20 cellular contexts compared by ENCODE assay signal in the genomic region with DNA sequence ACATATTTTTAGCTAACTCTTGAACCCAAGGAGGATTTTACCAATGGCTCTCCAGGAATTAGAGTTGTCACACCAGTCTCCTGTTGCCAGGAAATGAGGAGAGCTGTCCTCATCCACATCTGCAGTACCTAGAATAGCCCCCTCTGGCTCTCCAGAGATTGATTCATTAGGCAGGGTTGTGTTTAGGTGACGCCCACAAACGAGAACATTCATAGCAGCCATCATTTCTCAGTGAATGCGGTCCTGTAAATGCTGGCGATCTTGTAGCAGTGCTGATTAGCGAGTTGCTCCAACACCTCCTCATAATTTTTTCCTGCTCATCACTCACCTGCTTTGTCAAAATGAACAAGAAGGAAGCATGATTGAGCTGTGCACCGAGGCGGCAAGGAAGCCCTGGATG. TPM values are rescaled to one million over a fixed set of nuclear protein-coding genes. Genes with fewer than 3 reads are reported as not detected.
DNase-seq lines count a peak whose midpoint lies in the region; ATAC-seq and TF ChIP-seq lines count a peak whose summit lies in the region.
"Had no signal": no experiment of that assay in that cellular context is flagged by ENCODE, and none has a peak within 500 bp of the region (broad histone marks: within the 10 kb centered on the region; RNA-seq: fewer than 3 reads in every experiment).

No MANE protein-coding gene starts in this region.

- no peak overlapping the region for H3K4me3 ChIP-seq in aorta (ENCODE audit: low read length in 2 of 2)
- H3K4me3 ChIP-seq: dorsolateral prefrontal cortex, heart left ventricle, right atrium auricular region, upper lobe of right lung had no signal

- H3K36me3 ChIP-seq in aorta (ENCODE audit: control insufficient read depth in 1 of 2, insufficient read depth in 2 of 2, low read length in 1 of 2) = no peaks in the 10 kb centered on the region
- H3K36me3 ChIP-seq: heart left ventricle, neutrophil, right atrium auricular region, upper lobe of right lung had no signal

- H3K9me3 ChIP-seq in aorta (ENCODE audit: control insufficient read depth, low read length) = no peaks in the 10 kb centered on the region
- H3K9me3 ChIP-seq: heart left ventricle, neutrophil, right atrium auricular region, upper lobe of right lung had no signal

- WGBS in aorta, 2 donors = 21 to 24% methylated on average over 7 of the region's 7 CpGs

- CTCF ChIA-PET in WTC11 (lab: Charles Lee) = interaction anchor here (0.6 to 3.7 kb wide), 8 partner anchors 19 to 213 kb away, joined by 3 to 29 read pairs (median 4); no protein-coding TSS in a partner anchor

- peak overlapping the region; percentile 43 for H3K4me3 Mint-ChIP-seq in WTC11

- H3K27me3 ChIP-seq in aorta (ENCODE audit: control insufficient read depth in 1 of 2, insufficient read depth in 2 of 2, low read length in 1 of 2) = no peaks in the 10 kb centered on the region
- H3K27me3 ChIP-seq: dorsolateral prefrontal cortex, right atrium auricular region, upper lobe of right lung had no signal

- peaks cover 46% of the 10 kb centered on the region for H3K4me1 Mint-ChIP-seq in WTC11

- H3K27me3 Mint-ChIP-seq in WTC11 (ENCODE audit: low read depth) = no peaks in the 10 kb centered on the region

- DNase-seq in NCI-H82 (lab: John Stamatoyannopoulos, UW) (peak; percentile 70), NCI-H82 treated with DMSO at 0.1 percent for 48 hours (lab: John Stamatoyannopoulos, UW; ENCODE audit: unreplicated experiment) (no peak), WTC11 (ENCODE audit: low spot score) (no peak), left kidney (ENCODE audit: low read depth, low spot score) (peak; percentile 47), aorta (no peak), T-helper 9 cell (no peak), GM10266 (ENCODE audit: extremely low spot score) (no peak), SKM-1 (lab: John Stamatoyannopoulos, UW; ENCODE audit: unreplicated experiment) (no peak)
- DNase-seq: activated CD4-positive, alpha-beta T cell treated with anti-CD3 and anti-CD28 coated beads, Interleukin-2, amount 50 U/mL, for 1 hour; dorsolateral prefrontal cortex; heart left ventricle; NK-92 treated with Interleukin-12 subunit alpha and Interleukin-12 subunit beta, amount 100 ng/mL, for 24 hours; RPMI8226; stimulated activated naive CD4-positive, alpha-beta T cell treated with Interleukin-2 at 50 U/mL for 16 hours; upper lobe of right lung had no signal

- H3K9me3 Mint-ChIP-seq in WTC11 = no peaks in the 10 kb centered on the region
- H3K9me3 Mint-ChIP-seq: activated naive CD4-positive, alpha-beta T cell treated with anti-CD3 and anti-CD28 coated beads, Interleukin-2, amount 50 U/mL, for 72 hours had no signal

- no peaks in the 10 kb centered on the region for H3K36me3 Mint-ChIP-seq in WTC11
- H3K36me3 Mint-ChIP-seq: activated naive CD4-positive, alpha-beta T cell treated with anti-CD3 and anti-CD28 coated beads, Interleukin-2, amount 50 U/mL, for 72 hours had no signal

- TF ChIP-seq CTCF in WTC11 (IDR thresholded peaks at IDR 0.05) (no peak), GM10266 (IDR thresholded peaks at IDR 0.05; ENCODE audit: control insufficient read depth, insufficient read depth, low read depth, missing control alignments) (no peak)

- POLR2A ChIA-PET in WTC11 (lab: Charles Lee) = interaction anchor here (0.6 to 1.2 kb wide), 3 partner anchors 19 to 41 kb away, joined by 3 to 4 read pairs (median 3); no protein-coding TSS in a partner anchor

- 0 out of 2 replicates have a peak overlapping the region, but pooled peaks have one; percentile 9 for H3K27ac Mint-ChIP-seq in WTC11
- H3K27ac Mint-ChIP-seq: activated naive CD4-positive, alpha-beta T cell treated with anti-CD3 and anti-CD28 coated beads, Interleukin-2, amount 50 U/mL, for 72 hours had no signal

- ATAC-seq in WTC11 (peak; percentile 46), aorta (ENCODE audit: low FRiP score) (no peak)
- ATAC-seq: activated naive CD4-positive, alpha-beta T cell treated with anti-CD3 and anti-CD28 coated beads, Interleukin-2, amount 50 U/mL, for 72 hours; esophagus mucosa; upper lobe of right lung had no signal

- H3K4me1 ChIP-seq in aorta (ENCODE audit: control insufficient read depth in 1 of 2, insufficient read depth in 2 of 2, low read length in 2 of 2) = peaks cover 3 to 4% of the 10 kb centered on the region in 2 donors
- H3K4me1 ChIP-seq: right atrium auricular region had no signal

- peak overlapping the region; percentile 49 to 74 for H3K27ac ChIP-seq in aorta (ENCODE audit: low read depth in 1 of 2, low read length in 2 of 2)
- H3K27ac ChIP-seq: heart left ventricle, neutrophil, right atrium auricular region, upper lobe of right lung had no signal

- intact Hi-C loops in aorta (cut with DNase I) = no loop called here

TF ChIP-seq in WTC11, 78 proteins besides CTCF, POLR2A, EP300 and RAD21:
- TF ChIP-seq, protein P1, sequence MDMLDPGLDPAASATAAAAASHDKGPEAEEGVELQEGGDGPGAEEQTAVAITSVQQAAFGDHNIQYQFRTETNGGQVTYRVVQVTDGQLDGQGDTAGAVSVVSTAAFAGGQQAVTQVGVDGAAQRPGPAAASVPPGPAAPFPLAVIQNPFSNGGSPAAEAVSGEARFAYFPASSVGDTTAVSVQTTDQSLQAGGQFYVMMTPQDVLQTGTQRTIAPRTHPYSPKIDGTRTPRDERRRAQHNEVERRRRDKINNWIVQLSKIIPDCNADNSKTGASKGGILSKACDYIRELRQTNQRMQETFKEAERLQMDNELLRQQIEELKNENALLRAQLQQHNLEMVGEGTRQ (CRISPR knock-in tag; IDR thresholded peaks at IDR 0.05) = no peak
- TF ChIP-seq, protein P2, sequence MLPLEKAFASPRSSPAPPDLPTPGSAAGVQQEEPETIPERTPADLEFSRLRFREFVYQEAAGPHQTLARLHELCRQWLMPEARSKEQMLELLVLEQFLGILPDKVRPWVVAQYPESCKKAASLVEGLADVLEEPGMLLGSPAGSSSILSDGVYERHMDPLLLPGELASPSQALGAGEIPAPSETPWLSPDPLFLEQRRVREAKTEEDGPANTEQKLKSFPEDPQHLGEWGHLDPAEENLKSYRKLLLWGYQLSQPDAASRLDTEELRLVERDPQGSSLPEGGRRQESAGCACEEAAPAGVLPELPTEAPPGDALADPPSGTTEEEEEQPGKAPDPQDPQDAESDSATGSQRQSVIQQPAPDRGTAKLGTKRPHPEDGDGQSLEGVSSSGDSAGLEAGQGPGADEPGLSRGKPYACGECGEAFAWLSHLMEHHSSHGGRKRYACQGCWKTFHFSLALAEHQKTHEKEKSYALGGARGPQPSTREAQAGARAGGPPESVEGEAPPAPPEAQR (CRISPR knock-in tag; IDR thresholded peaks at IDR 0.05) = no peak

RNA-seq across cellular contexts. Expression of a gene that starts 16.3 kb away (rescaled TPM):
- total RNA-seq in WTC11 (2021) = 1.6 to 1.7 TPM (median 1.7 TPM) in 3 replicates
- total RNA-seq in aorta = 1 to 10 TPM in 1 of 2 donors, not detected in 1; 1.2 TPM
- polyA plus RNA-seq in aorta = not detected
- total RNA-seq: activated naive CD4-positive, alpha-beta T cell treated with anti-CD3 and anti-CD28 coated beads, Interleukin-2, amount 50 U/mL, for 72 hours; bronchial epithelial cell had no signal

RNA-seq across cellular contexts. Expression of a gene that starts 48.8 kb away (rescaled TPM):
- total RNA-seq in WTC11 (2021) (14.7 to 26.3 TPM (median 15.3 TPM) in 3 replicates), aorta (not detected)
- polyA plus RNA-seq in aorta = not detected
- total RNA-seq: right atrium auricular region had no signal
- polyA plus RNA-seq: heart left ventricle had no signal

RNA-seq across cellular contexts. Expression of a gene that starts 51.5 kb away (rescaled TPM):
- total RNA-seq in WTC11 (2021) (8.7 to 10.8 TPM (median 10.8 TPM) in 3 replicates), aorta (1 to 10 TPM; 1.7 to 2.5 TPM)
- 1 to 10 TPM in 1 of 2 donors, under 1 TPM in 1; 0.49 to 3.0 TPM for polyA plus RNA-seq in aorta

Comparison
In these comparisons a context has a peak if more than half of its experiments do, and no peak if none do; other contexts are left out.
1. DNase-seq: peak in NCI-H82 (single experiment) and left kidney (single experiment); none in NCI-H82 treated with DMSO at 0.1 percent for 48 hours (single experiment), WTC11 (single experiment), aorta (0 of 2), T-helper 9 cell (single experiment), GM10266 (single experiment) and SKM-1 (single experiment).
2. RNA of a gene that starts 48.8 kb away (total RNA-seq): 14.7 to 26.3 TPM in WTC11; not detected in aorta; every median in the first group is over 10 times any median in the second.